ENCODE assay signal across 1 cellular context in the genomic region with DNA sequence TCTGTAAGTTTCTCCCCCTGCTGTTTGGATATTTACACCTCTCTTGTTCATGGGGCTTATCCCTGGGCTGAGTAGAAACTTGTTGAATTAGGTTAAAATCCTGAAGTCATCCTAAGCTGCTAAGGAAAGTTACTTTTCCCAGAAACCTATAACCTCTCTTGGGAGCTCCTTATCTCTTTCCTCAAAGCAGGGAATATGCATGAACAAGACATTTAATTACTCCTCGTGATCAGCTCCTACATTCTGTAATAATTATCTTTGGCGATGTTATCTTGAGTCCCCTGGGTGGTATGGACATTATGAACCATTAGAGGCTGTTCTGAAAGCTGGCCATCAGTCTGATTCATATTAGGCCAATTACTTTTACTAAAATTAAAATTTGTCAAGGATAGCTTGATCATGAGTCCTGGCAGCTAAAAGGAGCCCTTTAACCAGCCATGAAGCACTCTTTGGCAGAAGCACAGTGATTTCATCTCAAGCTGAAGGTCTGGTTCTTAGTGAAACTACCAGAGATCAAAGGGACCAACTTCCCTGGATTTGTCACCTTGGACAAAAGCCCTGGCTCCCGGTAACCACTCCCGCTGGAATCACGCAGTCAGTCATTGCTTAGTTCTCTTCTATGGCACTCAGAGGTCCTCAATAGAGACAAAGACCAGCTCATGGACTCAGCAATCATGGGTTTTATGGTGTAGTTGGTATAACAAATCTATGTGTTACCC.
TF ChIP-seq lines count a peak whose summit lies in the region.

No MANE protein-coding gene starts in this region.

TF ChIP-seq in GM23338, 12 proteins besides CTCF, POLR2A, EP300 and RAD21 (continued from another document):
- no peak for TF ChIP-seq ZNF462 (CRISPR knock-in tag; IDR thresholded peaks at IDR 0.05)
- no peak for TF ChIP-seq POLR2AphosphoS5 (IDR thresholded peaks at IDR 0.05; ENCODE audit: low read depth)
- no peak for TF ChIP-seq JUNB (IDR thresholded peaks at IDR 0.05; ENCODE audit: unreplicated experiment)
- no peak for TF ChIP-seq NANOG (IDR thresholded peaks at IDR 0.05; ENCODE audit: borderline replicate concordance)
- TF ChIP-seq ETS1 (IDR thresholded peaks at IDR 0.05): no peak
- TF ChIP-seq REST (IDR thresholded peaks at IDR 0.05; ENCODE audit: unreplicated experiment): no peak
- TF ChIP-seq ZNF331 (CRISPR knock-in tag; IDR thresholded peaks at IDR 0.05; ENCODE audit: low read depth): no peak
- no peak for TF ChIP-seq CREB1 (CRISPR knock-in tag; IDR thresholded peaks at IDR 0.05; ENCODE audit: low read depth)
- no peak for TF ChIP-seq ZNF114 (CRISPR knock-in tag; IDR thresholded peaks at IDR 0.05)
